ENCODE assay signal across 17 cellular contexts in the genomic region with DNA sequence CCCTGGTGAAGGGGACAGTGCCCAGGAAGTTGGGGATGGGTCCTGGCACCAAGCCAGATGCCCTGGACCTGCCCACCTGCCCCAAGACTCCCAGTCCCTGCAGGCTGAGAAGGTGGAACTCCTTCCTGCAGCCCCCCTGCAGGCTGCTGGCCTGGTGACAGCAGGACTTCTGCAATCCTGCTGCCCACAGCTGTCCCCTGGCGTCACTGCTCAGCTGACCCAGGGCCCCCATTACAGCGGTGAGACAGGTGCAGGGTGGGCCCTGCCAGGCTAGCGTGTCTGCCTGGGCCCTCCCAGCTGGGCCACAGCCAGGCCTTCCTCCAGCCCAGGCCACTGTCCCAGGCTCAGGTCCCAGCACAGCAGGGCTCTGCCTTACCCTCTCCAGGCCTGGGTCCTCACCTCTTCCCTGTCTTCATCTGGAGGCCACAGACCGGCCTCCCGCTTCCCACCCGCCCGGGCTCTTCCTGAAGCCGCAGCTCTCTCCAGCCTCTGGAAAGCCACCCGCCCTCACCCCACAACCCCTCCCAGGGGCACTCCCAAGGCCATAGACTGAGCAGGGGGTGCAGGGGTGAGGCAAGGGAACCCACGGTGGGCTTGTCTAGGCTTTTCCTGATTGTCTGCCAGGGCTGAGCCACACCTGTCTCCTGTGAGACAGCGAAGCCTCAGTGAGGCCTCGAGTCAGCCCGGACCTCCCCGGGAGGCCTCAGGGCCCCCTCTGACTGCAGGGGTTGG. TPM values are rescaled to one million over a fixed set of nuclear protein-coding genes. Genes with fewer than 3 reads are reported as not detected.
"Had no signal": no experiment of that assay in that cellular context is flagged by ENCODE, and none has a peak within 500 bp of the region (broad histone marks: within the 10 kb centered on the region; RNA-seq: fewer than 3 reads in every experiment).

No MANE protein-coding gene starts in this region.

- ATAC-seq: effector memory CD8-positive, alpha-beta T cell; naive thymus-derived CD8-positive, alpha-beta T cell had no signal

- H3K27ac ChIP-seq: heart left ventricle, right atrium auricular region, stomach, thoracic aorta, VCaP had no signal

- H3K27me3 ChIP-seq: heart left ventricle, right atrium auricular region, stomach had no signal

- FAIRE-seq: astrocyte had no signal

- H3K4me1 ChIP-seq: stomach had no signal

- H3K9me3 ChIP-seq: heart left ventricle, right atrium auricular region, stomach, thoracic aorta had no signal

- DNase-seq: activated CD4-positive, alpha-beta T cell treated with anti-CD3 and anti-CD28 coated beads, Interleukin-2, amount 50 U/mL, for 48 hours; activated naive CD4-positive, alpha-beta T cell treated with anti-CD3 and anti-CD28 coated beads, Interleukin-2, amount 50 U/mL, for 16 hours; activated T-cell treated with anti-CD3 and anti-CD28 coated beads, Interleukin-2, amount 50 U/mL, for 24 hours; dermis blood vessel endothelial cell; effector memory CD8-positive, alpha-beta T cell; foreskin melanocyte; heart left ventricle; midbrain; naive thymus-derived CD8-positive, alpha-beta T cell; nucleus accumbens; stomach; T-helper 1 cell had no signal

- H3K36me3 ChIP-seq: stomach, thoracic aorta had no signal

- H3K4me3 ChIP-seq: heart left ventricle, lung, right atrium auricular region, stomach, thoracic aorta had no signal

RNA-seq across cellular contexts. Expression of gene ERFE, which starts 8.8 kb away (rescaled TPM):
- total RNA-seq: naive thymus-derived CD8-positive, alpha-beta T cell had no signal
- polyA plus RNA-seq: naive thymus-derived CD8-positive, alpha-beta T cell had no signal

RNA-seq across cellular contexts. Expression of gene KLHL30, which starts 11.5 kb away (rescaled TPM):
- total RNA-seq: dermis blood vessel endothelial cell; naive thymus-derived CD8-positive, alpha-beta T cell had no signal
- polyA plus RNA-seq: naive thymus-derived CD8-positive, alpha-beta T cell had no signal

RNA-seq across cellular contexts. Expression of gene ESPNL, which starts 49.9 kb away (rescaled TPM):
- total RNA-seq: astrocyte, dermis blood vessel endothelial cell had no signal
- polyA plus RNA-seq: naive thymus-derived CD8-positive, alpha-beta T cell had no signal
